Comparison of ENCODE assay signal across 26 cellular contexts in genomic region chr3:15215996-15216395, GRCh38. TPM values are rescaled to one million over a fixed set of nuclear protein-coding genes. Genes with fewer than 3 reads are reported as not detected.
DNase-seq lines count a peak whose midpoint lies in the region; TF ChIP-seq lines count a peak whose summit lies in the region.
"Had no signal": no experiment of that assay in that cellular context is flagged by ENCODE, and none has a peak within 500 bp of the region (broad histone marks: within the 10 kb centered on the region; RNA-seq: fewer than 3 reads in every experiment).

No MANE protein-coding gene starts in this region.

- peaks cover 2% of the 10 kb centered on the region for H3K4me1 Mint-ChIP-seq in activated CD4-positive, alpha-beta memory T cell treated with anti-CD3 and anti-CD28 coated beads, Interleukin-2, amount 10 ng/mL, durations not matched to agents 7 days and 5 days
- H3K4me1 Mint-ChIP-seq in activated CD4-positive, alpha-beta memory T cell treated with anti-CD3 and anti-CD28 coated beads for 36 hours (ENCODE audit: low read depth) = peaks cover 13% of the 10 kb centered on the region
- H3K4me1 Mint-ChIP-seq: neural progenitor cell had no signal

- CTCF ChIA-PET in activated CD4-positive, alpha-beta memory T cell treated with anti-CD3 and anti-CD28 coated beads, Interleukin-2, amount 10 ng/mL, durations not matched to agents 7 days and 5 days (lab: Charles Lee) = interaction anchor here (1.0 kb wide), 1 partner anchor 11 kb away, joined by 3 read pairs; no protein-coding TSS in a partner anchor
- CTCF ChIA-PET in activated CD4-positive, alpha-beta memory T cell treated with anti-CD3 and anti-CD28 coated beads for 36 hours (lab: Charles Lee) = no interaction called here

- no peaks in the 10 kb centered on the region for H3K9me3 ChIP-seq in adipocyte (ENCODE audit: control insufficient read depth, low read length)
- H3K9me3 ChIP-seq: HAP-1, MG63, right lobe of liver, SJSA1 had no signal

- peaks cover 62% of the 10 kb centered on the region for H3K36me3 Mint-ChIP-seq in activated CD4-positive, alpha-beta memory T cell treated with anti-CD3 and anti-CD28 coated beads, Interleukin-2, amount 10 ng/mL, durations not matched to agents 7 days and 5 days (ENCODE audit: low read depth)
- H3K36me3 Mint-ChIP-seq in activated CD4-positive, alpha-beta memory T cell treated with anti-CD3 and anti-CD28 coated beads for 36 hours = peaks cover 38% of the 10 kb centered on the region

- no peaks in the 10 kb centered on the region for H3K27me3 Mint-ChIP-seq in activated CD4-positive, alpha-beta memory T cell treated with anti-CD3 and anti-CD28 coated beads, Interleukin-2, amount 10 ng/mL, durations not matched to agents 7 days and 5 days
- H3K27me3 Mint-ChIP-seq in activated CD4-positive, alpha-beta memory T cell treated with anti-CD3 and anti-CD28 coated beads for 36 hours = no peaks in the 10 kb centered on the region
- H3K27me3 Mint-ChIP-seq: activated B cell treated with CpG ODN at 0.5 μM for 24 hours; activated CD8-positive, alpha-beta T cell treated with anti-CD3 and anti-CD28 coated beads for 36 hours; memory B cell; T-cell had no signal

- TF ChIP-seq CTCF in fibroblast of pulmonary artery (IDR thresholded peaks at IDR 0.05; ENCODE audit: low read length, missing control alignments) = no peak

- no peaks in the 10 kb centered on the region for H3K27me3 ChIP-seq in adipocyte (replicated peaks; ENCODE audit: control insufficient read depth, insufficient read depth, low read length)
- H3K27me3 ChIP-seq: MG63, neural progenitor cell, right lobe of liver, SJSA1 had no signal

- no peak overlapping the region for H3K4me3 ChIP-seq in adipocyte (ENCODE audit: low read length)
- H3K4me3 ChIP-seq in fibroblast of pulmonary artery (replicated peaks; ENCODE audit: low read depth, low read length) = no peak overlapping the region
- H3K4me3 ChIP-seq: HAP-1, MG63, neural progenitor cell, right lobe of liver, SJSA1 had no signal

- POLR2A ChIA-PET in activated CD4-positive, alpha-beta memory T cell treated with anti-CD3 and anti-CD28 coated beads, Interleukin-2, amount 10 ng/mL, durations not matched to agents 7 days and 5 days (lab: Charles Lee) = interaction anchor here (1.9 kb wide), 1 partner anchor 9 kb away, joined by 7 read pairs; the partner anchor contains the start of gene CAPN7
- POLR2A ChIA-PET in activated CD4-positive, alpha-beta memory T cell treated with anti-CD3 and anti-CD28 coated beads for 36 hours (lab: Charles Lee) = no interaction called here

- H3K9ac ChIP-seq in adipocyte (ENCODE audit: low read length) = no peak overlapping the region
- H3K9ac ChIP-seq: neural progenitor cell had no signal

- intact Hi-C loops in activated CD4-positive, alpha-beta memory T cell treated with anti-CD3 and anti-CD28 coated beads for 36 hours (cut with micrococcal nuclease) = no loop called here

- H3K9me3 Mint-ChIP-seq in activated CD4-positive, alpha-beta memory T cell treated with anti-CD3 and anti-CD28 coated beads, Interleukin-2, amount 10 ng/mL, durations not matched to agents 7 days and 5 days = no peaks in the 10 kb centered on the region
- H3K9me3 Mint-ChIP-seq in activated CD4-positive, alpha-beta memory T cell treated with anti-CD3 and anti-CD28 coated beads for 36 hours = no peaks in the 10 kb centered on the region
- H3K9me3 Mint-ChIP-seq: activated B cell treated with CpG ODN at 0.5 μM for 24 hours; activated CD8-positive, alpha-beta T cell treated with anti-CD3 and anti-CD28 coated beads for 36 hours; memory B cell; neural progenitor cell; T-cell had no signal

- peaks cover 31% of the 10 kb centered on the region for H3K4me1 ChIP-seq in adipocyte (ENCODE audit: control insufficient read depth, insufficient read depth, low read length)
- H3K4me1 ChIP-seq: HAP-1, neural progenitor cell, right lobe of liver, SJSA1 had no signal

- H3K27ac Mint-ChIP-seq in activated CD4-positive, alpha-beta memory T cell treated with anti-CD3 and anti-CD28 coated beads, Interleukin-2, amount 10 ng/mL, durations not matched to agents 7 days and 5 days = peak overlapping the region; percentile 3
- no peak overlapping the region for H3K27ac Mint-ChIP-seq in activated CD4-positive, alpha-beta memory T cell treated with anti-CD3 and anti-CD28 coated beads for 36 hours
- H3K27ac Mint-ChIP-seq: activated B cell treated with CpG ODN at 0.5 μM for 24 hours; activated CD8-positive, alpha-beta T cell treated with anti-CD3 and anti-CD28 coated beads for 36 hours; memory B cell; neural progenitor cell had no signal

- peaks cover 82% of the 10 kb centered on the region for H3K36me3 ChIP-seq in adipocyte (ENCODE audit: control insufficient read depth, insufficient read depth, low read length, severe bottlenecking)

- DNase-seq in activated CD4-positive, alpha-beta memory T cell treated with anti-CD3 and anti-CD28 coated beads, Interleukin-2, amount 10 ng/mL, durations not matched to agents 7 days and 5 days = no peak
- DNase-seq in activated CD4-positive, alpha-beta memory T cell treated with anti-CD3 and anti-CD28 coated beads for 36 hours = no peak
- DNase-seq in adipocyte (ENCODE audit: low read depth) (peak; percentile 3), fibroblast of pulmonary artery (ENCODE audit: low read depth) (peak; percentile 24), DMS79 (lab: John Stamatoyannopoulos, UW) (no peak), hippocampal formation (lab: John Stamatoyannopoulos, UW) (no peak), HCEC 1CT (no peak)
- DNase-seq in activated CD4-positive, alpha-beta T cell treated with anti-CD3 and anti-CD28 coated beads for 48 hours = no peak
- DNase-seq: activated B cell treated with CpG ODN at 0.5 μM for 24 hours; activated CD8-positive, alpha-beta T cell treated with anti-CD3 and anti-CD28 coated beads for 36 hours; activated gamma-delta T cell treated with Interleukin-2 at 50 U/mL for 16 hours; activated T-cell treated with anti-CD3 and anti-CD28 coated beads, Interleukin-2, amount 50 U/mL, for 1 hour; DMS153; MG63; NCI-H1417; NCI-H2081 treated with DMSO at 0.1 percent for 48 hours; NCI-H774; posterior cingulate gyrus; right lobe of liver; stimulated activated CD4-positive, alpha-beta T cell treated with anti-CD3 and anti-CD28 coated beads, Interleukin-12 subunit alpha, Interleukin-12 subunit beta, amount 100 ng/mL, for 4 hours; stimulated activated CD4-positive, alpha-beta T cell treated with anti-CD3 and anti-CD28 coated beads, Interleukin-4, amount 100 ng/mL, for 1 hour; T-cell had no signal

- H3K4me3 Mint-ChIP-seq in activated CD4-positive, alpha-beta memory T cell treated with anti-CD3 and anti-CD28 coated beads, Interleukin-2, amount 10 ng/mL, durations not matched to agents 7 days and 5 days = no peak overlapping the region
- no peak overlapping the region for H3K4me3 Mint-ChIP-seq in activated CD4-positive, alpha-beta memory T cell treated with anti-CD3 and anti-CD28 coated beads for 36 hours
- H3K4me3 Mint-ChIP-seq: activated B cell treated with CpG ODN at 0.5 μM for 24 hours; activated CD8-positive, alpha-beta T cell treated with anti-CD3 and anti-CD28 coated beads for 36 hours; memory B cell; neural progenitor cell; T-cell had no signal

RNA-seq across cellular contexts. Expression of gene CAPN7, which starts 9.9 kb away (rescaled TPM):
- 10 to 100 TPM; 29.6 to 30.1 TPM for total RNA-seq in activated CD4-positive, alpha-beta memory T cell treated with anti-CD3 and anti-CD28 coated beads, Interleukin-2, amount 10 ng/mL, durations not matched to agents 7 days and 5 days
- 10 to 100 TPM; 23.6 to 28.1 TPM for total RNA-seq in activated CD4-positive, alpha-beta memory T cell treated with anti-CD3 and anti-CD28 coated beads for 36 hours

Comparison
In these comparisons a context has a peak if more than half of its experiments do, and no peak if none do; other contexts are left out.
1. DNase-seq: peak in adipocyte (single experiment) and fibroblast of pulmonary artery (single experiment); none in activated CD4-positive, alpha-beta memory T cell treated with anti-CD3 and anti-CD28 coated beads, Interleukin-2, amount 10 ng/mL, durations not matched to agents 7 days and 5 days (single experiment), activated CD4-positive, alpha-beta memory T cell treated with anti-CD3 and anti-CD28 coated beads for 36 hours (single experiment), DMS79 (single experiment), activated CD4-positive, alpha-beta T cell treated with anti-CD3 and anti-CD28 coated beads for 48 hours (single experiment), hippocampal formation (0 of 2) and HCEC 1CT (single experiment).